In the genomic region with DNA sequence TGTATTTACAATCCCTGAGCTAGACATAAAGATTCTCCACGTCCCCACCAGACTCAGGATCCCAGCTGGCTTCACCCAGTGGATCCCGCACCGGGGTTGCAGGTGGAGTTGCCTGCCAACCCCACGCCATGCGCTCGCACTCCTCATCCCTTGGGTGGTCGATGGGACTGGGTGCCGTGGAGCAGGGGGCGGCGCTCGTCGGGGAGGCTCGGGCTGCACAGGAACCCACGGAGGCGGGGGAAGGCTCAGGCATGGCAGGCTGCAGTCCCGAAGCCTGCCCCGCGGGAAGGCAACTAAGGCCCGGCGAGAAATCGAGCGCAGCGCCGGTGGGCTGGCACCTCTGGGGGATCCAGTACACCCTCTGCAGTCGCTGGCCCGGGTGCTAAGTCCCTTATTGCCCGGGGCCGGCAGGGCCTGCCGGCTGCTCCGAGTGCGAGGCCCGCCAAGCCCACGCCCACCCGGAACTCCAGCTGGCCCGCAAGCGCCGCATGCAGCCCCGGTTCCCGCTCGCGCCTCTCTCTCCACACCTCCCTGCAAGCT, we compare ENCODE assay signal across 2 cellular contexts.
TF ChIP-seq lines count a peak whose summit lies in the region.

No MANE protein-coding gene starts in this region.

TF ChIP-seq in K562, 482 proteins besides CTCF, POLR2A, EP300 and RAD21:
- 0 out of 2 replicates have a peak, but pooled peaks have one; percentile 1 for TF ChIP-seq RBFOX2 (IDR thresholded peaks at IDR 0.05; ENCODE audit: low read depth, low read length)

TF ChIP-seq in HepG2, 621 proteins besides CTCF, POLR2A, EP300 and RAD21:
- TF ChIP-seq ZBTB38 (CRISPR knock-in tag; IDR thresholded peaks at IDR 0.05), result peak; percentile 60; the same call in 1 of the 2 replicates
TF ChIP-seq in HepG2: peak in this region for 1; not testable (repeated sequence) for 620.
